In genomic region chr2:127700527-127701192, GRCh38 we compare ENCODE assay signal across 8 cellular contexts. TPM values are rescaled to one million over a fixed set of nuclear protein-coding genes. Genes with fewer than 3 reads are reported as not detected.
A peak's percentile ranks its signal among the peaks of the same experiment; 100 is the strongest.
DNase-seq lines count a peak whose midpoint lies in the region; ATAC-seq, FAIRE-seq and TF ChIP-seq lines count a peak whose summit lies in the region.

No MANE protein-coding gene starts in this region.

- no peak for FAIRE-seq in small intestine (lab: Jason Lieb, UNC)

- 28 to 45% (median 34%) methylated on average over 17 of the region's 17 CpGs for WGBS in small intestine, 3 donors

- peaks cover 2 to 5% of the 10 kb centered on the region in 2 donors for H3K4me1 ChIP-seq in small intestine (ENCODE audit: control insufficient read depth in 2 of 2, insufficient read depth in 1 of 2, low read depth in 1 of 2, low read length in 1 of 2)

- H3K4me3 ChIP-seq in AG10803 (ENCODE audit: low read length) (peak overlapping the region; percentile 86), astrocyte of the cerebellum (ENCODE audit: low read depth, low read length) (peak overlapping the region; percentile 63), small intestine (ENCODE audit: low read depth in 1 of 2, low read length in 2 of 2) (peak overlapping the region; percentile 74 to 92)

- TF ChIP-seq CTCF in AG10803 (conservative IDR thresholded peaks at IDR 0.05; ENCODE audit: low read length) (no peak), astrocyte of the cerebellum (IDR thresholded peaks at IDR 0.05; ENCODE audit: low read depth, low read length, missing control alignments) (no peak)

- no peak for DNase-seq in AG10803 (ENCODE audit: low read depth)
- DNase-seq in NCI-H774 (lab: John Stamatoyannopoulos, UW), result peak; percentile 32
- DNase-seq in astrocyte of the cerebellum (ENCODE audit: low read depth), result no peak
- peak; percentile 60 for DNase-seq in iPS-NIHi7 (ENCODE audit: extremely low spot score)
- peak; percentile 92 for DNase-seq in small intestine
- DNase-seq in NCI-H2081 (lab: John Stamatoyannopoulos, UW), result no peak

- in situ Hi-C loops in astrocyte of the cerebellum (cut with HindIII; ENCODE audit: low sequenced_read_pairs), result no loop called here

- no peaks in the 10 kb centered on the region for H3K27me3 ChIP-seq in small intestine (ENCODE audit: control insufficient read depth in 2 of 2, insufficient read depth in 2 of 2, low read length in 2 of 2)

- ATAC-seq in GM18517 (IDR thresholded peaks at IDR 0.05; ENCODE audit: unreplicated experiment) (peak; percentile 68), HG02885 (IDR thresholded peaks at IDR 0.05; ENCODE audit: poor library complexity, unreplicated experiment) (peak; percentile 51)

- H3K9me3 ChIP-seq in small intestine (ENCODE audit: control insufficient read depth, low read depth), result no peaks in the 10 kb centered on the region

- peak overlapping the region; percentile 98 to 100 for H3K27ac ChIP-seq in small intestine (ENCODE audit: low read depth in 1 of 2, low read length in 1 of 2)

- peaks cover 0 to under 1% of the 10 kb centered on the region in 2 donors for H3K36me3 ChIP-seq in small intestine (ENCODE audit: control insufficient read depth in 2 of 2, insufficient read depth in 2 of 2, low read length in 2 of 2)

RNA-seq across cellular contexts. Expression of gene SFT2D3, which starts 0.6 kb away (rescaled TPM):
- 1 to 10 TPM; 3.8 to 7.4 (median 4.7) TPM for polyA plus RNA-seq in small intestine

RNA-seq across cellular contexts. Expression of gene LIMS2, which starts 25.3 kb away (rescaled TPM):
- polyA plus RNA-seq in small intestine, result 10 to 100 TPM in 2 of 3 donors, 1 to 10 TPM in 1; 2.2 to 39.5 (median 10.8) TPM

RNA-seq across cellular contexts. Expression of gene GPR17, which starts 54.7 kb away (rescaled TPM):
- polyA plus RNA-seq in small intestine, result under 1 TPM in 1 of 3 donors, not detected in 2; 0.18 TPM

Comparison
In these comparisons a context has a peak if more than half of its experiments do, and no peak if none do; other contexts are left out.
1. DNase-seq: peak in NCI-H774 (single experiment), iPS-NIHi7 (single experiment) and small intestine (single experiment); none in AG10803 (single experiment), astrocyte of the cerebellum (single experiment) and NCI-H2081 (0 of 2).
2. Peak in every context shown above with its lines, with median percentiles within 50 percentile points of each other: H3K4me3 ChIP-seq.